In the genomic region with DNA sequence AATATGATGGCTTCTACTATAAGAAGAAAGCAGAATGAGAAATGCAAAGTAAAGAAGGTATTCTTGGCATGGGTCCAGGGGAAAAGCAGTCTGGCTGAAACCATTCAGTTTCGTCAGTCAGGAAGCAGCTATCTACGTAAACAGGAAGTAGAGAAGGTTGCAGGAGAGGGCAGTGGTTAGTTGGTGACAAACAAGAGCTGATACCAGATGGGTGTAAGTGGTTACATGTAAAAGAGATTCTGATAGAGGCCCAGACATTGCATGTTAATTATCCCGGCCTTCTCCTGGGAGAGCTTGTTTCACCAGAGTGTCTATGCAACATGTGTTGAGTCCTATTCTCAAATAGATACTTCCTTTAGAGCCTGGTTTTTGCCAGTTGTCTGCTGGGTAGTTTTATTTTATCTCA, we compare ENCODE assay signal across 8 cellular contexts. TPM values are rescaled to one million over a fixed set of nuclear protein-coding genes. Genes with fewer than 3 reads are reported as not detected.
DNase-seq lines count a peak whose midpoint lies in the region; ATAC-seq lines count a peak whose summit lies in the region.

No MANE protein-coding gene starts in this region.

- peaks cover 73% of the 10 kb centered on the region for H3K36me3 Mint-ChIP-seq in activated T-cell treated with anti-CD3 and anti-CD28 coated beads, Interleukin-2, amount 50 U/mL, for 24 hours (ENCODE audit: low read depth)

- peak; percentile 39 to 50 for DNase-seq in activated CD8-positive, alpha-beta memory T cell treated with anti-CD3 and anti-CD28 coated beads for 4 hours (ENCODE audit: low read depth in 2 of 2)
- no peak for DNase-seq in activated CD8-positive, alpha-beta memory T cell treated with anti-CD3 and anti-CD28 coated beads, Interleukin-2, amount 50 U/mL, for 48 hours
- DNase-seq in NCI-H748 (lab: John Stamatoyannopoulos, UW; ENCODE audit: unreplicated experiment), result peak; percentile 79
- no peak for DNase-seq in activated T-cell treated with anti-CD3 and anti-CD28 coated beads, Interleukin-2, amount 50 U/mL, for 24 hours
- no peak for DNase-seq in left cardiac atrium
- peak; percentile 13 to 59 for DNase-seq in stimulated activated CD8-positive, alpha-beta memory T cell treated with anti-CD3 and anti-CD28 coated beads, Interleukin-15, amount 100 ng/mL, for 4 hours (ENCODE audit: low read depth in 2 of 2)
- no peak for DNase-seq in posterior cingulate gyrus

- peak; percentile 100 for ATAC-seq in HG03064 (IDR thresholded peaks at IDR 0.05; ENCODE audit: low read depth, unreplicated experiment)
- peak; percentile 61 to 87 for ATAC-seq in left cardiac atrium

- peak overlapping the region; percentile 29 for H3K4me3 Mint-ChIP-seq in activated T-cell treated with anti-CD3 and anti-CD28 coated beads, Interleukin-2, amount 50 U/mL, for 24 hours

- peak overlapping the region; percentile 90 for H3K27ac Mint-ChIP-seq in activated T-cell treated with anti-CD3 and anti-CD28 coated beads, Interleukin-2, amount 50 U/mL, for 24 hours

- peaks cover 34% of the 10 kb centered on the region for H3K9me3 Mint-ChIP-seq in activated T-cell treated with anti-CD3 and anti-CD28 coated beads, Interleukin-2, amount 50 U/mL, for 24 hours

- no peaks in the 10 kb centered on the region for H3K27me3 Mint-ChIP-seq in activated T-cell treated with anti-CD3 and anti-CD28 coated beads, Interleukin-2, amount 50 U/mL, for 24 hours

- peaks cover 57% of the 10 kb centered on the region for H3K4me1 Mint-ChIP-seq in activated T-cell treated with anti-CD3 and anti-CD28 coated beads, Interleukin-2, amount 50 U/mL, for 24 hours (ENCODE audit: low read depth)

- intact Hi-C loops in left cardiac atrium (cut with DNase I) (no loop called here), posterior cingulate gyrus (cut with DNase I) (no loop called here)

RNA-seq across cellular contexts. Expression of a gene that starts 58.4 kb away (rescaled TPM):
- 100 to 1,000 TPM in 1 of 2 donors, 10 to 100 TPM in 1; 99.6 to 123 TPM for total RNA-seq in left cardiac atrium

Comparison
In these comparisons a context has a peak if more than half of its experiments do, and no peak if none do; other contexts are left out.
1. DNase-seq: peak in activated CD8-positive, alpha-beta memory T cell treated with anti-CD3 and anti-CD28 coated beads for 4 hours (2 of 2), NCI-H748 (single experiment) and stimulated activated CD8-positive, alpha-beta memory T cell treated with anti-CD3 and anti-CD28 coated beads, Interleukin-15, amount 100 ng/mL, for 4 hours (2 of 2); none in activated CD8-positive, alpha-beta memory T cell treated with anti-CD3 and anti-CD28 coated beads, Interleukin-2, amount 50 U/mL, for 48 hours (single experiment), activated T-cell treated with anti-CD3 and anti-CD28 coated beads, Interleukin-2, amount 50 U/mL, for 24 hours (single experiment), left cardiac atrium (single experiment) and posterior cingulate gyrus (0 of 10).